ENCODE assay signal across 13 cellular contexts in the genomic region with DNA sequence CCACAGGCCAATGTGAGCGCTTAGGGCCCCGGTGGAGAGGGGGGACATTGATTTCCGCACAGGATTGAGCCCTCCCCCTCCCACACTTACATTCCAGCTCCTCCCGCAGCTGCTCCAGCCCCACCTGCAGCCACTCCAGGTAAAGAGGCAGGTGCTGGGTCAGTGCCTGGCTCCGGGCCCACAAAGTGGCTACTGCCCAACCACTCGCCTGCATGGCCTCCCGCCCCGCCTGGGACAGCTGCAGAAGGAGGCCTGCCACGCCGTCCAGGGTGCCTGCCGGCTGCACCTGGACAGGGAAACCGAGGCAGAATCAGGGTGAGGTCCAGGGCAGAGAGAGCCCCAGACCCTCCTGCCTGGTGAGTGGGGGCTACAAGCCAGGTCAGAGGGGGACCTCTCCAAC. TPM values are rescaled to one million over a fixed set of nuclear protein-coding genes. Genes with fewer than 3 reads are reported as not detected.
DNase-seq lines count a peak whose midpoint lies in the region; ATAC-seq and TF ChIP-seq lines count a peak whose summit lies in the region.
"Had no signal": no experiment of that assay in that cellular context is flagged by ENCODE, and none has a peak within 500 bp of the region (broad histone marks: within the 10 kb centered on the region; RNA-seq: fewer than 3 reads in every experiment).

No MANE protein-coding gene starts in this region.

- no TSS peak for BruUV-seq in PC-9 (replicated peaks; lab: Mats Ljungman, UMichigan)

- H3K56ac ChIP-seq in mesendoderm (ENCODE audit: low read length) = no peak overlapping the region

- no peak overlapping the region for H2BK15ac ChIP-seq in mesendoderm (replicated peaks; ENCODE audit: low read depth)

- H3K27me3 ChIP-seq in PC-9 (ENCODE audit: insufficient read depth, low read depth) (no peaks in the 10 kb centered on the region), mesendoderm (ENCODE audit: insufficient read depth, low read length, poor library complexity) (no peaks in the 10 kb centered on the region)
- no peaks in the 10 kb centered on the region for H3K27me3 ChIP-seq in CD4-positive, alpha-beta memory T cell (ENCODE audit: insufficient read depth, low read length)

- H3F3A ChIP-seq in PC-9 (ENCODE audit: insufficient read depth, low read depth) = no peaks in the 10 kb centered on the region

- H3K4me3 Mint-ChIP-seq in endothelial cell (ENCODE audit: unreplicated experiment) = no peak overlapping the region
- no peak overlapping the region for H3K4me3 Mint-ChIP-seq in CD4-positive, alpha-beta memory T cell
- H3K4me3 Mint-ChIP-seq: immature natural killer cell had no signal

- H3K79me1 ChIP-seq in mesendoderm (ENCODE audit: low read length) = no peaks in the 10 kb centered on the region

- no peak overlapping the region for H4K5ac ChIP-seq in mesendoderm (ENCODE audit: low read length)

- WGBS in mesendoderm (ENCODE audit: extremely low coverage, insufficient coverage, low lambda C conversion rate) = no CpG with 5 or more reads among the region's 12 CpGs

- no peak overlapping the region for H2BK120ac ChIP-seq in mesendoderm (ENCODE audit: low read depth, low read length)

- H2AFZ ChIP-seq in PC-9 = no peak overlapping the region

- H3K4me1 Mint-ChIP-seq in endothelial cell (ENCODE audit: unreplicated experiment) = no peaks in the 10 kb centered on the region
- H3K4me1 Mint-ChIP-seq in CD4-positive, alpha-beta memory T cell = peaks cover 0 to 5% (median 1%) of the 10 kb centered on the region in 4 donors
- H3K4me1 Mint-ChIP-seq: immature natural killer cell had no signal

- no peaks in the 10 kb centered on the region for H3K36me3 Mint-ChIP-seq in endothelial cell (ENCODE audit: low read depth, unreplicated experiment)
- no peaks in the 10 kb centered on the region for H3K36me3 Mint-ChIP-seq in CD4-positive, alpha-beta memory T cell

- CTCF ChIA-PET in PC-9 (lab: Charles Lee) = interaction anchor here (0.6 to 0.7 kb wide), 2 partner anchors 20 to 348 kb away, joined by 3 read pairs; no protein-coding TSS in a partner anchor
- CTCF ChIA-PET in CD4-positive, alpha-beta memory T cell (lab: Charles Lee; ENCODE audit: partially characterized antibody) = interaction anchor here (1.5 to 1.7 kb wide), 2 partner anchors 16 to 676 kb away, joined by 4 to 6 read pairs; no protein-coding TSS in a partner anchor

- no peak overlapping the region for H4K8ac ChIP-seq in mesendoderm (ENCODE audit: low read depth, low read length)

- H3K9me3 ChIP-seq in PC-9 (ENCODE audit: insufficient read depth, low read depth) = no peaks in the 10 kb centered on the region
- H3K9me3 ChIP-seq in CD4-positive, alpha-beta memory T cell (ENCODE audit: control insufficient read depth in 1 of 2, low read length in 2 of 2) = no peaks in the 10 kb centered on the region

- no peak overlapping the region for H3K27ac Mint-ChIP-seq in endothelial cell (ENCODE audit: unreplicated experiment)
- H3K27ac Mint-ChIP-seq in CD4-positive, alpha-beta memory T cell = no peak overlapping the region

- H3K36me3 ChIP-seq in PC-9 (ENCODE audit: low read depth) (no peaks in the 10 kb centered on the region), mesendoderm (ENCODE audit: control insufficient read depth, insufficient read depth, low read length) (no peaks in the 10 kb centered on the region)
- no peaks in the 10 kb centered on the region for H3K36me3 ChIP-seq in CD4-positive, alpha-beta memory T cell (ENCODE audit: insufficient read depth, low read length)

- ATAC-seq in HG02970 (IDR thresholded peaks at IDR 0.05; ENCODE audit: low FRiP score, unreplicated experiment) = no peak

- no peak overlapping the region for H2AK5ac ChIP-seq in mesendoderm (ENCODE audit: low read length)

- H3K79me2 ChIP-seq in PC-9 (ENCODE audit: low read depth) (no peaks in the 10 kb centered on the region), mesendoderm (ENCODE audit: control insufficient read depth, insufficient read depth, low read length) (no peaks in the 10 kb centered on the region)

- peak overlapping the region; percentile 45 for H3K23ac ChIP-seq in mesendoderm (ENCODE audit: low read length)

- H3K27ac ChIP-seq in PC-9 (no peak overlapping the region), mesendoderm (ENCODE audit: low read depth, low read length) (no peak overlapping the region)
- H3K27ac ChIP-seq in CD4-positive, alpha-beta memory T cell (ENCODE audit: low read depth, low read length) = no peak overlapping the region
- H3K27ac ChIP-seq: dorsolateral prefrontal cortex had no signal

- POLR2A ChIA-PET in PC-9 (lab: Charles Lee; ENCODE audit: unreplicated experiment) = interaction anchor here (0.6 kb wide), 2 partner anchors 373 to 423 kb away, joined by 3 to 7 read pairs; no protein-coding TSS in a partner anchor
- POLR2A ChIA-PET in CD4-positive, alpha-beta memory T cell (lab: Charles Lee; ENCODE audit: partially characterized antibody) = no interaction called here

- no peak overlapping the region for H3K9ac ChIP-seq in mesendoderm (ENCODE audit: low read length)

- no peak for TF ChIP-seq CTCF in PC-9 (conservative IDR thresholded peaks at IDR 0.05)
- TF ChIP-seq CTCF in endothelial cell (IDR thresholded peaks at IDR 0.05; ENCODE audit: unreplicated experiment) = no peak

- H3K9me2 ChIP-seq in PC-9 (ENCODE audit: insufficient read depth) = no peaks in the 10 kb centered on the region

- H3K27me3 Mint-ChIP-seq in endothelial cell (ENCODE audit: unreplicated experiment) = peaks cover 9% of the 10 kb centered on the region
- no peaks in the 10 kb centered on the region for H3K27me3 Mint-ChIP-seq in CD4-positive, alpha-beta memory T cell

- H3K4me3 ChIP-seq in PC-9 = no peak overlapping the region
- H3K4me3 ChIP-seq in mesendoderm (ENCODE audit: low read length) = no peak overlapping the region
- H3K4me3 ChIP-seq in CD4-positive, alpha-beta memory T cell (ENCODE audit: low read length in 2 of 2) = no peak overlapping the region
- H3K4me3 ChIP-seq: dorsolateral prefrontal cortex had no signal

- no peak overlapping the region for H2BK5ac ChIP-seq in mesendoderm (ENCODE audit: low read length)

- H3K18ac ChIP-seq in mesendoderm (ENCODE audit: low read length) = no peak overlapping the region

- H4K20me1 ChIP-seq in PC-9 (ENCODE audit: insufficient read depth) = no peaks in the 10 kb centered on the region

- no peak overlapping the region for H3K4ac ChIP-seq in mesendoderm (ENCODE audit: low read depth, low read length)

- intact Hi-C loops in PC-9 (cut with micrococcal nuclease; ENCODE audit: unreplicated experiment) = loop anchor here (1.0 to 10.0 kb wide), 4 partner anchors 32 to 673 kb away; partner anchors contain the start of gene SOCS1
- intact Hi-C loops in CD4-positive, alpha-beta memory T cell (cut with micrococcal nuclease) = no loop called here

- 0 out of 2 replicates have a peak overlapping the region, but pooled peaks have one; percentile 17 for H3K4me2 ChIP-seq in PC-9
- no peak overlapping the region for H3K4me2 ChIP-seq in mesendoderm (ENCODE audit: low read length)

- H3K4me1 ChIP-seq in PC-9 (replicated peaks; ENCODE audit: insufficient read depth) (0 out of 2 replicates have a peak, but pooled peaks cover 5% of the 10 kb centered on the region), mesendoderm (ENCODE audit: control insufficient read depth, low read depth, low read length) (no peaks in the 10 kb centered on the region)
- H3K4me1 ChIP-seq in CD4-positive, alpha-beta memory T cell (ENCODE audit: insufficient read depth, low read length) = peaks cover 5% of the 10 kb centered on the region

- H3K9me3 Mint-ChIP-seq in endothelial cell (ENCODE audit: unreplicated experiment) = no peaks in the 10 kb centered on the region
- H3K9me3 Mint-ChIP-seq in CD4-positive, alpha-beta memory T cell = no peaks in the 10 kb centered on the region

- peak; percentile 52 for DNase-seq in DMS79 (lab: John Stamatoyannopoulos, UW)
- peak; percentile 87 for DNase-seq in NCI-H1105 treated with DMSO at 0.1 percent for 48 hours (lab: John Stamatoyannopoulos, UW)
- DNase-seq in PC-9 = peak in 1 of 2 experiments; percentile 78
- DNase-seq in mesendoderm = no peak
- no peak for DNase-seq in SKM-1 treated with dmso at 0.1 percent for 144 hours (lab: John Stamatoyannopoulos, UW; ENCODE audit: unreplicated experiment)
- no peak for DNase-seq in endothelial cell (ENCODE audit: low spot score)
- DNase-seq in CD4-positive, alpha-beta memory T cell = no peak
- DNase-seq: amniotic stem cell, GDM1, immature natural killer cell, NCI-H446 treated with DMSO at 0.1 percent for 48 hours had no signal

RNA-seq across cellular contexts. Expression of gene RMI2, which starts 46.3 kb away (rescaled TPM):
- total RNA-seq in PC-9 (2021) (29.0 and 38.0 TPM in 2 replicates), endothelial cell (ENCODE audit: unreplicated experiment) (10.5 TPM)
- 57.3 TPM for polyA plus RNA-seq in mesendoderm (2013, experiment 1 of 2)
- polyA plus RNA-seq in mesendoderm (2013, experiment 2 of 2) = 58.1 TPM
- 1 to 10 TPM; 1.5 to 1.8 TPM for total RNA-seq in CD4-positive, alpha-beta memory T cell
- 1 to 10 TPM; 1.5 to 4.0 TPM for polyA plus RNA-seq in CD4-positive, alpha-beta memory T cell

Comparison
In these comparisons a context has a peak if more than half of its experiments do, and no peak if none do; other contexts are left out.
1. DNase-seq: peak in DMS79 (single experiment) and NCI-H1105 treated with DMSO at 0.1 percent for 48 hours (single experiment); none in mesendoderm (single experiment), SKM-1 treated with dmso at 0.1 percent for 144 hours (single experiment), endothelial cell (single experiment) and CD4-positive, alpha-beta memory T cell (0 of 5).